In the genomic region with DNA sequence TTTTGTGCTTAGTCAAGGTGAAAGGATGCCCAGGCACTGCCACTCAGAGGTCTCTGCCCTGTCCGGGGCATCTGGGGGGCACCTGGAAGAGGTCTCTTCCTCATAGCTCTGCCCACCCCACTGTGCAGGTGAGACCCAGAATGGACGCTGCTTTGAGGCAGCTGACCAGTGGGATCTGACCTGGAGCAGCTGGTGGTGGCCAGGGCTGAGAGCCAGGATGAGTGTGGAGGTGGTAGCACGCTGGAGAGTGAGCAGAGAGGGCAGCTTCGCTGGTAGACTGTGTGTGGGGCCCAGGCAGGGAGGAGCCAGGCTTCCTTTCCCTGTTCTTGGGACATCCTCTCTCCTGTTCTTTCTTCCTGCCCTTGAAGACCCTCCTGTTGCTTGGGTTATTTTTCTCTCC, we compare ENCODE assay signal across 22 cellular contexts. TPM values are rescaled to one million over a fixed set of nuclear protein-coding genes. Genes with fewer than 3 reads are reported as not detected.
"Had no signal": no experiment of that assay in that cellular context is flagged by ENCODE, and none has a peak within 500 bp of the region (broad histone marks: within the 10 kb centered on the region; RNA-seq: fewer than 3 reads in every experiment).

No MANE protein-coding gene starts in this region.

- DNase-seq: activated CD8-positive, alpha-beta memory T cell treated with anti-CD3 and anti-CD28 coated beads for 24 hours; activated effector memory CD4-positive, alpha-beta T cell treated with Interleukin-2 at 50 U/mL for 16 hours; activated naive CD4-positive, alpha-beta T cell treated with anti-CD3 and anti-CD28 coated beads, Interleukin-2, amount 10 ng/mL, durations not matched to agents 7 days and 5 days; activated T-cell treated with anti-CD3 and anti-CD28 coated beads, Interleukin-2, amount 50 U/mL, for 72 hours; amygdala; dermis blood vessel endothelial cell; effector memory CD4-positive, alpha-beta T cell; heart left ventricle; kidney; right lobe of liver; small intestine; stimulated activated naive CD8-positive, alpha-beta T cell treated with anti-CD3 and anti-CD28 coated beads, Interleukin-15, amount 100 ng/mL, for 72 hours; T-helper 9 cell; transverse colon had no signal

- H3K9me3 ChIP-seq: heart left ventricle, right lobe of liver, transverse colon, vagina had no signal

- H3K27me3 ChIP-seq: cardiac muscle cell, right lobe of liver, transverse colon, vagina had no signal

- H3K36me3 ChIP-seq: cardiac muscle cell, heart left ventricle, right lobe of liver, transverse colon, vagina had no signal

- H3K4me3 ChIP-seq: cardiac muscle cell, heart left ventricle, right lobe of liver, transverse colon, vagina had no signal

- H3K27ac ChIP-seq: cardiac muscle cell, heart left ventricle, right lobe of liver, transverse colon, vagina had no signal

- FAIRE-seq: endothelial cell of umbilical vein, frontal cortex, kidney, small intestine had no signal

RNA-seq across cellular contexts. Expression of a gene that starts 32.2 kb away (rescaled TPM):
- total RNA-seq: activated T-cell treated with anti-CD3 and anti-CD28 coated beads, Interleukin-2, amount 50 U/mL, for 72 hours; chondrocyte; dermis blood vessel endothelial cell; endothelial cell of umbilical vein; frontal cortex; kidney; lung microvascular endothelial cell; myocyte; right lobe of liver; T-helper 1 cell treated with Interleukin-12 subunit alpha and Interleukin-12 subunit beta and Interleukin-4 antibody, amounts not matched to agents 30 ng/mL and 1 ng/mL, for 36 hours had no signal
- polyA plus RNA-seq: cardiac muscle cell, endothelial cell of umbilical vein had no signal

RNA-seq across cellular contexts. Expression of a gene that starts 41.4 kb away (rescaled TPM):
- total RNA-seq: activated T-cell treated with anti-CD3 and anti-CD28 coated beads, Interleukin-2, amount 50 U/mL, for 72 hours; chondrocyte; endothelial cell of umbilical vein; heart left ventricle; kidney; lung microvascular endothelial cell; myocyte; right lobe of liver; T-helper 1 cell treated with Interleukin-12 subunit alpha and Interleukin-12 subunit beta and Interleukin-4 antibody, amounts not matched to agents 30 ng/mL and 1 ng/mL, for 36 hours had no signal
- polyA plus RNA-seq: endothelial cell of umbilical vein, heart left ventricle had no signal
